7 cellular contexts compared by ENCODE assay signal in genomic region chr15:63870403-63871209, GRCh38. TPM values are rescaled to one million over a fixed set of nuclear protein-coding genes. Genes with fewer than 3 reads are reported as not detected.
DNase-seq lines count a peak whose midpoint lies in the region; ATAC-seq and TF ChIP-seq lines count a peak whose summit lies in the region.

No MANE protein-coding gene starts in this region.

- peak overlapping the region; percentile 84 for H3K27ac Mint-ChIP-seq in activated B cell treated with CpG ODN at 0.5 μM for 24 hours
- peak overlapping the region; percentile 95 for H3K27ac Mint-ChIP-seq in stimulated activated naive B cell treated with anti-CD40 and anti-IgM and Interleukin-4, amounts not matched to agents 10 μg/mL and 1 μg/mL and 100 μg/mL, for 72 hours

- CTCF ChIA-PET in activated B cell treated with CpG ODN at 0.5 μM for 24 hours (lab: Charles Lee) = interaction anchor here (1.6 kb wide), 1 partner anchor 20 kb away, joined by 4 read pairs; no protein-coding TSS in a partner anchor

- no peaks in the 10 kb centered on the region for H3K27me3 Mint-ChIP-seq in activated B cell treated with CpG ODN at 0.5 μM for 24 hours
- H3K27me3 Mint-ChIP-seq in stimulated activated naive B cell treated with anti-CD40 and anti-IgM and Interleukin-4, amounts not matched to agents 10 μg/mL and 1 μg/mL and 100 μg/mL, for 72 hours = no peaks in the 10 kb centered on the region

- no peak for ATAC-seq in activated B cell treated with CpG ODN at 0.5 μM for 24 hours (ENCODE audit: low read depth)
- peak; percentile 97 for ATAC-seq in left ventricle myocardium superior
- peak; percentile 28 to 33 for ATAC-seq in stimulated activated naive B cell treated with anti-CD40 and anti-IgM and Interleukin-4, amounts not matched to agents 10 μg/mL and 1 μg/mL and 100 μg/mL, for 72 hours (replicated peaks)
- ATAC-seq in GM21526 (IDR thresholded peaks at IDR 0.05; ENCODE audit: low FRiP score, unreplicated experiment) = no peak

- no peak for TF ChIP-seq CTCF in activated B cell treated with CpG ODN at 0.5 μM for 24 hours (IDR thresholded peaks at IDR 0.05)

- H3K4me1 Mint-ChIP-seq in activated B cell treated with CpG ODN at 0.5 μM for 24 hours = peaks cover 27% of the 10 kb centered on the region
- H3K4me1 Mint-ChIP-seq in stimulated activated naive B cell treated with anti-CD40 and anti-IgM and Interleukin-4, amounts not matched to agents 10 μg/mL and 1 μg/mL and 100 μg/mL, for 72 hours = peaks cover 45 to 63% of the 10 kb centered on the region in 2 donors

- no peak overlapping the region for H3K4me3 Mint-ChIP-seq in activated B cell treated with CpG ODN at 0.5 μM for 24 hours
- peak overlapping the region in 1 of 2 donors; percentile 46 for H3K4me3 Mint-ChIP-seq in stimulated activated naive B cell treated with anti-CD40 and anti-IgM and Interleukin-4, amounts not matched to agents 10 μg/mL and 1 μg/mL and 100 μg/mL, for 72 hours

- peak; percentile 68 for DNase-seq in HT1080 (ENCODE audit: low read depth)
- DNase-seq in activated B cell treated with CpG ODN at 0.5 μM for 24 hours = no peak
- peak; percentile 40 for DNase-seq in left ventricle myocardium superior
- DNase-seq in stimulated activated naive B cell treated with anti-CD40 and anti-IgM and Interleukin-4, amounts not matched to agents 10 μg/mL and 1 μg/mL and 100 μg/mL, for 72 hours = no peak
- DNase-seq in COR-L47 (lab: John Stamatoyannopoulos, UW) = no peak
- DNase-seq in NCI-H524 (lab: John Stamatoyannopoulos, UW) = no peak

- H3K36me3 Mint-ChIP-seq in activated B cell treated with CpG ODN at 0.5 μM for 24 hours (ENCODE audit: low read depth) = no peaks in the 10 kb centered on the region
- peaks cover 20 to 28% of the 10 kb centered on the region in 2 donors for H3K36me3 Mint-ChIP-seq in stimulated activated naive B cell treated with anti-CD40 and anti-IgM and Interleukin-4, amounts not matched to agents 10 μg/mL and 1 μg/mL and 100 μg/mL, for 72 hours

- POLR2A ChIA-PET in activated B cell treated with CpG ODN at 0.5 μM for 24 hours (lab: Charles Lee) = interaction anchor here (0.6 to 6.4 kb wide), 10 partner anchors 10 to 56 kb away, joined by 3 to 63 read pairs (median 5); partner anchors contain the start of gene HERC1

- peaks cover 4% of the 10 kb centered on the region for H3K9me3 Mint-ChIP-seq in activated B cell treated with CpG ODN at 0.5 μM for 24 hours
- H3K9me3 Mint-ChIP-seq in stimulated activated naive B cell treated with anti-CD40 and anti-IgM and Interleukin-4, amounts not matched to agents 10 μg/mL and 1 μg/mL and 100 μg/mL, for 72 hours = peaks cover 3 to 4% of the 10 kb centered on the region in 2 donors

- intact Hi-C loops in activated B cell treated with CpG ODN at 0.5 μM for 24 hours (cut with micrococcal nuclease) = loop anchor here (1.0 kb wide), 3 partner anchors 10 to 21 kb away; no protein-coding TSS in a partner anchor
- intact Hi-C loops in left ventricle myocardium superior (cut with micrococcal nuclease) = no loop called here

RNA-seq across cellular contexts. Expression of gene HERC1, which starts 36.9 kb away (rescaled TPM):
- 36.8 and 39.0 TPM in 2 replicates for total RNA-seq in HT1080 (2014; rRNA removed; shearing (Covaris generic))
- polyA plus RNA-seq in HT1080 (2015; cell fraction: cytosol; rRNA removed) = 7.0 and 13.8 TPM in 2 replicates
- 59.3 and 61.5 TPM in 2 replicates for polyA plus RNA-seq in HT1080 (2015; cell fraction: nucleus; rRNA removed)
- total RNA-seq in activated B cell treated with CpG ODN at 0.5 μM for 24 hours (191 and 201 TPM in 2 replicates), left ventricle myocardium superior (71.4 TPM)

Comparison
In these comparisons a context has a peak if more than half of its experiments do, and no peak if none do; other contexts are left out.
1. DNase-seq: peak in HT1080 (single experiment) and left ventricle myocardium superior (single experiment); none in activated B cell treated with CpG ODN at 0.5 μM for 24 hours (single experiment), stimulated activated naive B cell treated with anti-CD40 and anti-IgM and Interleukin-4, amounts not matched to agents 10 μg/mL and 1 μg/mL and 100 μg/mL, for 72 hours (single experiment), COR-L47 (single experiment) and NCI-H524 (0 of 2).
2. ATAC-seq: peak in left ventricle myocardium superior (single experiment) and stimulated activated naive B cell treated with anti-CD40 and anti-IgM and Interleukin-4, amounts not matched to agents 10 μg/mL and 1 μg/mL and 100 μg/mL, for 72 hours (2 of 2); none in activated B cell treated with CpG ODN at 0.5 μM for 24 hours (single experiment) and GM21526 (single experiment).